Comparison of ENCODE assay signal across 15 cellular contexts in genomic region chr14:22780941-22781605, GRCh38. TPM values are rescaled to one million over a fixed set of nuclear protein-coding genes. Genes with fewer than 3 reads are reported as not detected.
DNase-seq lines count a peak whose midpoint lies in the region; ATAC-seq and TF ChIP-seq lines count a peak whose summit lies in the region.
"Had no signal": no experiment of that assay in that cellular context is flagged by ENCODE, and none has a peak within 500 bp of the region (broad histone marks: within the 10 kb centered on the region; RNA-seq: fewer than 3 reads in every experiment).

No MANE protein-coding gene starts in this region.

- H3K36me3 ChIP-seq in Caco-2 (ENCODE audit: control insufficient read depth, insufficient read depth, low read length): peaks cover 4% of the 10 kb centered on the region; the same call in 1 of the 2 replicates
- H3K36me3 ChIP-seq in SJCRH30: peaks cover 10% of the 10 kb centered on the region
- H3K36me3 ChIP-seq in osteoblast (ENCODE audit: insufficient read depth, low read length): no peaks in the 10 kb centered on the region

- H4K20me1 ChIP-seq in osteoblast (ENCODE audit: insufficient read depth, low read length): no peaks in the 10 kb centered on the region

- peak overlapping the region; percentile 5 for H3K4me3 Mint-ChIP-seq in Caco-2 (ENCODE audit: unreplicated experiment)
- no peak overlapping the region for H3K4me3 Mint-ChIP-seq in endothelial cell (ENCODE audit: unreplicated experiment)
- H3K4me3 Mint-ChIP-seq: activated naive CD4-positive, alpha-beta T cell treated with anti-CD3 and anti-CD28 coated beads, Interleukin-2, amount 50 U/mL, for 24 hours had no signal

- no TSS peak for BruUV-seq in Caco-2 (replicated peaks; lab: Mats Ljungman, UMichigan)

- H3K79me2 ChIP-seq in osteoblast (ENCODE audit: insufficient read depth, low read length): no peaks in the 10 kb centered on the region

- POLR2A ChIA-PET in Caco-2 (lab: Charles Lee): interaction anchor here (0.7 to 1.2 kb wide), 2 partner anchors 42 kb away, joined by 3 read pairs; no protein-coding TSS in a partner anchor

- DNase-seq in Caco-2 (no peak), SJCRH30 (peak; percentile 70 to 79), endothelial cell (ENCODE audit: low spot score) (no peak), osteoblast (ENCODE audit: insufficient read length, low spot score, missing footprints) (no peak), NCI-H1436 treated with DMSO at 0.1 percent for 48 hours (lab: John Stamatoyannopoulos, UW) (no peak), mucosa of gallbladder (ENCODE audit: low spot score) (no peak)
- DNase-seq in activated effector memory CD4-positive, alpha-beta T cell treated with Interleukin-2 at 50 U/mL for 16 hours: no peak
- DNase-seq: activated T-cell treated with anti-CD3 and anti-CD28 coated beads, Interleukin-2, amount 50 U/mL, for 1 hour; foreskin melanocyte; KBM-7; NCI-H1417; NCI-H2227 treated with DMSO at 0.1 percent for 48 hours; stimulated activated naive CD4-positive, alpha-beta T cell treated with Interleukin-2 at 50 U/mL for 16 hours had no signal

- intact Hi-C loops in Caco-2 (cut with micrococcal nuclease; ENCODE audit: unreplicated experiment): no loop called here

- H3K4me1 Mint-ChIP-seq in Caco-2 (ENCODE audit: low read depth, unreplicated experiment): peaks cover 10% of the 10 kb centered on the region
- H3K4me1 Mint-ChIP-seq in endothelial cell (ENCODE audit: unreplicated experiment): peaks cover 33% of the 10 kb centered on the region
- H3K4me1 Mint-ChIP-seq: activated naive CD4-positive, alpha-beta T cell treated with anti-CD3 and anti-CD28 coated beads, Interleukin-2, amount 50 U/mL, for 24 hours had no signal

- H3K27me3 ChIP-seq in Caco-2 (replicated peaks; ENCODE audit: control insufficient read depth, insufficient read depth, low read length) (no peaks in the 10 kb centered on the region), SJCRH30 (no peaks in the 10 kb centered on the region), osteoblast (ENCODE audit: insufficient read depth, low read length) (no peaks in the 10 kb centered on the region)

- no peak overlapping the region for H3K4me2 ChIP-seq in osteoblast (ENCODE audit: insufficient read depth, low read length)

- TF ChIP-seq CTCF in Caco-2 (IDR thresholded peaks at IDR 0.05; ENCODE audit: insufficient read depth in 1 of 2, low read depth in 1 of 2, low read length in 1 of 2, severe bottlenecking in 1 of 2, unreplicated experiment in 1 of 2) (no peak), endothelial cell (IDR thresholded peaks at IDR 0.05; ENCODE audit: unreplicated experiment) (no peak), osteoblast (IDR thresholded peaks at IDR 0.05; ENCODE audit: extremely low read depth, low read depth, low read length) (no peak)

- H3K4me1 ChIP-seq in Caco-2: peaks cover 14% of the 10 kb centered on the region
- peaks cover 25% of the 10 kb centered on the region for H3K4me1 ChIP-seq in SJCRH30
- H3K4me1 ChIP-seq in osteoblast (ENCODE audit: insufficient read depth, low read length): peaks cover 16% of the 10 kb centered on the region

- H3K4me3 ChIP-seq in Caco-2 (ENCODE audit: low read depth, low read length) (no peak overlapping the region), SJCRH30 (no peak overlapping the region), osteoblast (ENCODE audit: insufficient read depth, low read length) (no peak overlapping the region)

- H3K27ac Mint-ChIP-seq in Caco-2 (ENCODE audit: unreplicated experiment) (peak overlapping the region; percentile 30), endothelial cell (ENCODE audit: unreplicated experiment) (peak overlapping the region; percentile 42)
- H3K27ac Mint-ChIP-seq: activated naive CD4-positive, alpha-beta T cell treated with anti-CD3 and anti-CD28 coated beads, Interleukin-2, amount 50 U/mL, for 24 hours had no signal

- H3K36me3 Mint-ChIP-seq in Caco-2 (ENCODE audit: insufficient read depth, unreplicated experiment) (peaks cover 94% of the 10 kb centered on the region), endothelial cell (ENCODE audit: low read depth, unreplicated experiment) (no peaks in the 10 kb centered on the region)
- H3K36me3 Mint-ChIP-seq: activated naive CD4-positive, alpha-beta T cell treated with anti-CD3 and anti-CD28 coated beads, Interleukin-2, amount 50 U/mL, for 24 hours had no signal

- H3K27ac ChIP-seq in SJCRH30 (peak overlapping the region; percentile 65), osteoblast (ENCODE audit: low read depth, low read length) (no peak overlapping the region)

- H2AFZ ChIP-seq in osteoblast (ENCODE audit: low read length): peak overlapping the region; percentile 16

- no peaks in the 10 kb centered on the region for H3K9me3 ChIP-seq in Caco-2
- no peaks in the 10 kb centered on the region for H3K9me3 ChIP-seq in SJCRH30 (replicated peaks)
- no peaks in the 10 kb centered on the region for H3K9me3 ChIP-seq in osteoblast (ENCODE audit: low read depth, low read length)

- H3K27me3 Mint-ChIP-seq in Caco-2 (ENCODE audit: insufficient read depth, unreplicated experiment) (no peaks in the 10 kb centered on the region), endothelial cell (ENCODE audit: unreplicated experiment) (peaks cover 3% of the 10 kb centered on the region)
- H3K27me3 Mint-ChIP-seq: activated naive CD4-positive, alpha-beta T cell treated with anti-CD3 and anti-CD28 coated beads, Interleukin-2, amount 50 U/mL, for 24 hours had no signal

- H3K9me3 Mint-ChIP-seq in Caco-2 (ENCODE audit: unreplicated experiment) (no peaks in the 10 kb centered on the region), endothelial cell (ENCODE audit: unreplicated experiment) (no peaks in the 10 kb centered on the region)
- H3K9me3 Mint-ChIP-seq: activated naive CD4-positive, alpha-beta T cell treated with anti-CD3 and anti-CD28 coated beads, Interleukin-2, amount 50 U/mL, for 24 hours had no signal

- CTCF ChIA-PET in Caco-2 (lab: Charles Lee): no interaction called here

- ATAC-seq in GM21367 (IDR thresholded peaks at IDR 0.05; ENCODE audit: unreplicated experiment): no peak

RNA-seq across cellular contexts. Expression of gene OXA1L, which starts 14.6 kb away (rescaled TPM):
- total RNA-seq in Caco-2 (2022) (110 and 116 TPM in 2 replicates), endothelial cell (ENCODE audit: unreplicated experiment) (168 TPM), osteoblast (55.0 and 62.8 TPM in 2 replicates), mucosa of gallbladder (114 TPM)
- 134 and 145 TPM in 2 replicates for total RNA-seq in SJCRH30 (2014; rRNA removed; shearing (Covaris generic))

RNA-seq across cellular contexts. Expression of gene SLC7A7, which starts 34.2 kb away (rescaled TPM):
- total RNA-seq in Caco-2 (2022): 380 and 443 TPM in 2 replicates
- total RNA-seq in SJCRH30 (2014; rRNA removed; shearing (Covaris generic)): 46.2 and 47.8 TPM in 2 replicates
- 15.0 TPM for total RNA-seq in endothelial cell (ENCODE audit: unreplicated experiment)
- total RNA-seq in osteoblast: 4.3 and 4.7 TPM in 2 replicates
- total RNA-seq in mucosa of gallbladder: 72.7 TPM

RNA-seq across cellular contexts. Expression of gene MRPL52, which starts 48.6 kb away (rescaled TPM):
- 149 TPM in 2 replicates for total RNA-seq in Caco-2 (2022)
- total RNA-seq in SJCRH30 (2014; rRNA removed; shearing (Covaris generic)): 65.1 and 95.5 TPM in 2 replicates
- total RNA-seq in endothelial cell (ENCODE audit: unreplicated experiment): 126 TPM
- total RNA-seq in osteoblast: 20.3 and 31.5 TPM in 2 replicates
- 85.1 TPM for total RNA-seq in mucosa of gallbladder

RNA-seq across cellular contexts. Expression of gene MMP14, which starts 55.3 kb away (rescaled TPM):
- total RNA-seq in Caco-2 (2022): 57.2 and 62.9 TPM in 2 replicates
- 96.7 and 98.7 TPM in 2 replicates for total RNA-seq in SJCRH30 (2014; rRNA removed; shearing (Covaris generic))
- total RNA-seq in endothelial cell (ENCODE audit: unreplicated experiment): 819 TPM
- 580 and 649 TPM in 2 replicates for total RNA-seq in osteoblast
- total RNA-seq in mucosa of gallbladder: 222 TPM

Comparison
In these comparisons a context has a peak if more than half of its experiments do, and no peak if none do; other contexts are left out.
1. DNase-seq: peak in SJCRH30 (2 of 2); none in Caco-2 (0 of 2), endothelial cell (single experiment), osteoblast (single experiment), NCI-H1436 treated with DMSO at 0.1 percent for 48 hours (single experiment), mucosa of gallbladder (single experiment) and activated effector memory CD4-positive, alpha-beta T cell treated with Interleukin-2 at 50 U/mL for 16 hours (single experiment).